In the genomic region with DNA sequence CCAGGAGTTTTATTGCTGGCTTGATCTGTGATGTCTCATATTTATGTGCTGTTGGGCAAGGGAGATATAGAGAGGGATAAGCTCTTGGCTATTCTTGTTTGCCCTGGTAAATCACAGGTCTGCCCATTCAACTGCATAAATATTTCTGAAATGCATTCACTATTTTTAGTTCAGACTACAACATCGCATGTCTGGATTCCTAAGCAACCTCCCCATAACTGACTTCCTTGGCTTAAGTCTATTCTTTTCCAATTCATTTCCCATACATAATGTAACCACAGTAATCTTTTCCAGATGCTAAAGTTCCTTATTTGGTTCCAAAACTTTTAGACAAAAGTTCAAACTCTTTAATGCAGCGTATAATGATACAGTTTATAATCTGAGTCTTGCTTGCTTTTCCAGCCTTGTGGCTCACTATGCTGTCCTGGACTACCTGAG, we compare ENCODE assay signal across 20 cellular contexts.
A peak's percentile ranks its signal among the peaks of the same experiment; 100 is the strongest.
DNase-seq lines count a peak whose midpoint lies in the region; ATAC-seq, FAIRE-seq and TF ChIP-seq lines count a peak whose summit lies in the region.
"Had no signal": no experiment of that assay in that cellular context is flagged by ENCODE, and none has a peak within 500 bp of the region (broad histone marks: within the 10 kb centered on the region; RNA-seq: fewer than 3 reads in every experiment).

No MANE protein-coding gene starts in this region.

- H3K27ac ChIP-seq in coronary artery, result no peak overlapping the region
- H3K27ac ChIP-seq in upper lobe of left lung, result no peak overlapping the region
- H3K27ac ChIP-seq: brain microvascular endothelial cell, gastroesophageal sphincter, WERI-Rb-1 had no signal

- DNase-seq in GM03348 (ENCODE audit: low spot score) (peak; percentile 71), fibroblast of the aortic adventitia (ENCODE audit: low read depth) (peak; percentile 97), skeletal muscle cell (ENCODE audit: low read depth) (peak; percentile 62), GM12891 (ENCODE audit: insufficient read length, low spot score) (no peak), coronary artery (ENCODE audit: low spot score) (no peak), upper lobe of left lung (no peak)
- no peak for DNase-seq in activated CD8-positive, alpha-beta T cell treated with anti-CD3 and anti-CD28 coated beads, Interleukin-2, amount 10 ng/mL, durations not matched to agents 7 days and 5 days
- DNase-seq: activated effector memory CD4-positive, alpha-beta T cell treated with Interleukin-2 at 50 U/mL for 16 hours; brain microvascular endothelial cell; CD4-positive, alpha-beta T cell; Kasumi-1; NCI-H1694; NCI-H510A; nucleus accumbens; small intestine; stimulated activated naive CD4-positive, alpha-beta T cell; WERI-Rb-1 had no signal

- H3K27me3 ChIP-seq in upper lobe of left lung, result no peaks in the 10 kb centered on the region
- H3K27me3 ChIP-seq: brain microvascular endothelial cell, gastroesophageal sphincter had no signal

- no peak overlapping the region for H3K4me3 Mint-ChIP-seq in activated CD8-positive, alpha-beta T cell treated with anti-CD3 and anti-CD28 coated beads, Interleukin-2, amount 10 ng/mL, durations not matched to agents 7 days and 5 days
- H3K4me3 Mint-ChIP-seq: CD4-positive, alpha-beta T cell had no signal

- no peaks in the 10 kb centered on the region for H3K9me3 ChIP-seq in upper lobe of left lung
- H3K9me3 ChIP-seq: gastroesophageal sphincter had no signal

- TF ChIP-seq CTCF in fibroblast of the aortic adventitia (IDR thresholded peaks at IDR 0.05; ENCODE audit: insufficient read depth, low read length) (no peak), coronary artery (IDR thresholded peaks at IDR 0.05) (no peak), upper lobe of left lung (IDR thresholded peaks at IDR 0.05) (no peak)

- POLR2A ChIA-PET in activated CD8-positive, alpha-beta T cell treated with anti-CD3 and anti-CD28 coated beads, Interleukin-2, amount 10 ng/mL, durations not matched to agents 7 days and 5 days (lab: Charles Lee), result no interaction called here

- H3K4me3 ChIP-seq in fibroblast of the aortic adventitia (ENCODE audit: low read depth, low read length) (no peak overlapping the region), skeletal muscle cell (ENCODE audit: low read depth, low read length) (no peak overlapping the region), coronary artery (no peak overlapping the region), upper lobe of left lung (no peak overlapping the region)
- H3K4me3 ChIP-seq: gastroesophageal sphincter had no signal

- FAIRE-seq in GM12891 (lab: Jason Lieb, UNC), result no peak
- FAIRE-seq: small intestine, urothelium cell line had no signal

- no peaks in the 10 kb centered on the region for H3K36me3 ChIP-seq in upper lobe of left lung
- H3K36me3 ChIP-seq: brain microvascular endothelial cell, gastroesophageal sphincter, WERI-Rb-1 had no signal

- 75 to 86% methylated on average over 2 of the region's 2 CpGs for WGBS in upper lobe of left lung, 2 donors

- no peaks in the 10 kb centered on the region for H3K27me3 Mint-ChIP-seq in activated CD8-positive, alpha-beta T cell treated with anti-CD3 and anti-CD28 coated beads, Interleukin-2, amount 10 ng/mL, durations not matched to agents 7 days and 5 days (ENCODE audit: low read depth)
- H3K27me3 Mint-ChIP-seq: CD4-positive, alpha-beta T cell had no signal

- ATAC-seq in SK-N-SH treated with all-trans-retinoic acid at 6 μM for 48 hours (peak; percentile 99), upper lobe of left lung (ENCODE audit: low FRiP score in 2 of 2) (no peak)
- ATAC-seq in activated CD8-positive, alpha-beta T cell treated with anti-CD3 and anti-CD28 coated beads, Interleukin-2, amount 10 ng/mL, durations not matched to agents 7 days and 5 days, result no peak
- ATAC-seq: gastroesophageal sphincter had no signal

- no peak for TF ChIP-seq EP300 in upper lobe of left lung (IDR thresholded peaks at IDR 0.05)

- H3K9me3 Mint-ChIP-seq in activated CD8-positive, alpha-beta T cell treated with anti-CD3 and anti-CD28 coated beads, Interleukin-2, amount 10 ng/mL, durations not matched to agents 7 days and 5 days (ENCODE audit: insufficient read depth), result no peaks in the 10 kb centered on the region
- H3K9me3 Mint-ChIP-seq: CD4-positive, alpha-beta T cell had no signal

- no peaks in the 10 kb centered on the region for H3K4me1 Mint-ChIP-seq in activated CD8-positive, alpha-beta T cell treated with anti-CD3 and anti-CD28 coated beads, Interleukin-2, amount 10 ng/mL, durations not matched to agents 7 days and 5 days (ENCODE audit: low read depth)

- no peaks in the 10 kb centered on the region for H3K4me1 ChIP-seq in upper lobe of left lung

- no peaks in the 10 kb centered on the region for H3K36me3 Mint-ChIP-seq in activated CD8-positive, alpha-beta T cell treated with anti-CD3 and anti-CD28 coated beads, Interleukin-2, amount 10 ng/mL, durations not matched to agents 7 days and 5 days (ENCODE audit: low read depth)

- no peak overlapping the region for H3K27ac Mint-ChIP-seq in activated CD8-positive, alpha-beta T cell treated with anti-CD3 and anti-CD28 coated beads, Interleukin-2, amount 10 ng/mL, durations not matched to agents 7 days and 5 days
- H3K27ac Mint-ChIP-seq: CD4-positive, alpha-beta T cell had no signal

- no peak for TF ChIP-seq POLR2A in GM12891 (IDR thresholded peaks at IDR 0.05; ENCODE audit: low read depth, low read length)
- no peak for TF ChIP-seq POLR2A in upper lobe of left lung (IDR thresholded peaks at IDR 0.05)

- CTCF ChIA-PET in activated CD8-positive, alpha-beta T cell treated with anti-CD3 and anti-CD28 coated beads, Interleukin-2, amount 10 ng/mL, durations not matched to agents 7 days and 5 days (lab: Charles Lee), result no interaction called here

TF ChIP-seq in SK-N-SH treated with all-trans-retinoic acid at 6 μM for 48 hours, 23 proteins besides CTCF, POLR2A, EP300 and RAD21 (continues in another document):
- TF ChIP-seq BACH2 (CRISPR knock-in tag; IDR thresholded peaks at IDR 0.05; ENCODE audit: borderline replicate concordance), result no peak
- TF ChIP-seq SNAI2 (CRISPR knock-in tag; IDR thresholded peaks at IDR 0.05), result no peak
- TF ChIP-seq, protein P1, sequence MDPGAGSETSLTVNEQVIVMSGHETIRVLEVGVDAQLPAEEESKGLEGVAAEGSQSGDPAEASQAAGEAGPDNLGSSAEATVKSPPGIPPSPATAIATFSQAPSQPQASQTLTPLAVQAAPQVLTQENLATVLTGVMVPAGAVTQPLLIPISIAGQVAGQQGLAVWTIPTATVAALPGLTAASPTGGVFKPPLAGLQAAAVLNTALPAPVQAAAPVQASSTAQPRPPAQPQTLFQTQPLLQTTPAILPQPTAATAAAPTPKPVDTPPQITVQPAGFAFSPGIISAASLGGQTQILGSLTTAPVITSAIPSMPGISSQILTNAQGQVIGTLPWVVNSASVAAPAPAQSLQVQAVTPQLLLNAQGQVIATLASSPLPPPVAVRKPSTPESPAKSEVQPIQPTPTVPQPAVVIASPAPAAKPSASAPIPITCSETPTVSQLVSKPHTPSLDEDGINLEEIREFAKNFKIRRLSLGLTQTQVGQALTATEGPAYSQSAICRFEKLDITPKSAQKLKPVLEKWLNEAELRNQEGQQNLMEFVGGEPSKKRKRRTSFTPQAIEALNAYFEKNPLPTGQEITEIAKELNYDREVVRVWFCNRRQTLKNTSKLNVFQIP (CRISPR knock-in tag; IDR thresholded peaks at IDR 0.05; ENCODE audit: borderline replicate concordance, low read depth), result no peak
- no peak for TF ChIP-seq RARB (CRISPR knock-in tag; IDR thresholded peaks at IDR 0.05)
- TF ChIP-seq TOX (CRISPR knock-in tag; IDR thresholded peaks at IDR 0.05; ENCODE audit: borderline replicate concordance), result no peak
- no peak for TF ChIP-seq ZFP30 (CRISPR knock-in tag; IDR thresholded peaks at IDR 0.05)
- TF ChIP-seq CSDC2 (CRISPR knock-in tag; IDR thresholded peaks at IDR 0.05), result no peak
- no peak for TF ChIP-seq ZFP3 (CRISPR knock-in tag; IDR thresholded peaks at IDR 0.05)

TF ChIP-seq in GM12891, 5 proteins besides CTCF, POLR2A, EP300 and RAD21:
- TF ChIP-seq POLR2AphosphoS5 (IDR thresholded peaks at IDR 0.05; ENCODE audit: low read depth, low read length), result no peak
- TF ChIP-seq POU2F2 (IDR thresholded peaks at IDR 0.05; ENCODE audit: low read depth, low read length), result no peak
- TF ChIP-seq SPI1 (IDR thresholded peaks at IDR 0.05; ENCODE audit: low read depth, low read length), result no peak
- no peak for TF ChIP-seq PAX5 (IDR thresholded peaks at IDR 0.05; ENCODE audit: insufficient read depth, low read length, severe bottlenecking)
- TF ChIP-seq TAF1 (IDR thresholded peaks at IDR 0.05; ENCODE audit: low read depth, low read length), result no peak

Comparison
In these comparisons a context has a peak if more than half of its experiments do, and no peak if none do; other contexts are left out.
1. DNase-seq: peak in GM03348 (single experiment), fibroblast of the aortic adventitia (single experiment) and skeletal muscle cell (single experiment); none in activated CD8-positive, alpha-beta T cell treated with anti-CD3 and anti-CD28 coated beads, Interleukin-2, amount 10 ng/mL, durations not matched to agents 7 days and 5 days (single experiment), GM12891 (single experiment), coronary artery (single experiment) and upper lobe of left lung (0 of 2).